17 cellular contexts compared by ENCODE assay signal in the genomic region with DNA sequence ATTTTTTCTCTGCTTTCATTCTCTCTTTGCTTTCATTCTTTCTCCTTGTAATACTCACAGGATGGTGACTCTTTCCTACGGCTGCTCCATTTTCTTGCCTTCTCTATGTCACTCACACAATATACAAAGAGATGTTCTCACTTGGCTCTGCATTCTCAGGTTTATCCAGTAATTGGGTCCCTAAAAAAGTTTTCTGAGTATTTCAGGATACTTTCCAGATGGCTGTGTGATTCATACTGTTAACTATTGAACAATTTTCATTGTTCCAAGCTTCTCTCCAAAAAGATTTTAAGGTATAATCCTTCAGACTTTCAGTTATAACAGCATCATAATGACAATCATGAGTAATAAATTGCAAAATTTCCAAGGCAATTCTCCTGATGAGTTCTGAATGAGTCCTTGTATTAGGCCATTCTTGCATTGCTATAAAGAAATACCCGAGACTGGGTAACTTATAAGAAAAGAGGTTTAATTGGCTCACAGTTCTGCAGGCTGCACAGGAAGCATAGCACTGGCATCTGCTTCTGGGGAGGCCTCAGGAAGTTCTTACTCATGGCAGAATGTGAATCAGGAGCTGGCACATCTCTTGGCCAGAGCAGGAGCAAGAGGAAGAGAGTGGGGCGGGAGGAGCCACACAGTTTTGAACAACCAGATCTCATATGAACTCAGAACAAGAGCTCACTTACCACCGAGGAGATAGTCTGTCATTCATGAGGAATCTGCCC.
DNase-seq lines count a peak whose midpoint lies in the region; ATAC-seq, FAIRE-seq and TF ChIP-seq lines count a peak whose summit lies in the region.
"Had no signal": no experiment of that assay in that cellular context is flagged by ENCODE, and none has a peak within 500 bp of the region (broad histone marks: within the 10 kb centered on the region; RNA-seq: fewer than 3 reads in every experiment).

No MANE protein-coding gene starts in this region.

- in situ Hi-C loops in transverse colon (cut with MboI; ENCODE audit: low pct_ligation_motif_present in 1 of 4, low pct_unique_long_range_greater_than_20kb in 1 of 4, low sequenced_read_pairs in 3 of 4) = no loop called here

- H3K27ac ChIP-seq in astrocyte (ENCODE audit: low read depth, low read length) = no peak overlapping the region
- H3K27ac ChIP-seq in body of pancreas = no peak overlapping the region
- H3K27ac ChIP-seq in transverse colon = no peak overlapping the region
- H3K27ac ChIP-seq: KMS-11, thoracic aorta, VCaP had no signal

- H3K36me3 ChIP-seq in astrocyte (ENCODE audit: insufficient read depth, low read length) (no peaks in the 10 kb centered on the region), body of pancreas (replicated peaks in 1 of 2; ENCODE audit: insufficient read depth in 1 of 2, low read depth in 2 of 2) (no peaks in the 10 kb centered on the region), transverse colon (no peaks in the 10 kb centered on the region)
- H3K36me3 ChIP-seq: thoracic aorta had no signal

- DNase-seq in HCEC 1CT (peak; percentile 75), astrocyte (ENCODE audit: low read depth) (peak; percentile 64), fibroblast of mammary gland (ENCODE audit: low read depth) (peak; percentile 71), occipital lobe (lab: John Stamatoyannopoulos, UW) (peak; percentile 54), body of pancreas (no peak), transverse colon (no peak), NCI-H345 treated with DMSO at 0.1 percent for 48 hours (lab: John Stamatoyannopoulos, UW; ENCODE audit: unreplicated experiment) (no peak)
- DNase-seq: activated CD4-positive, alpha-beta memory T cell treated with anti-CD3 and anti-CD28 coated beads for 36 hours; activated T-cell treated with anti-CD3 and anti-CD28 coated beads for 4 hours; NCI-H1105 treated with DMSO at 0.1 percent for 48 hours; SIG-M5 had no signal

- no peaks in the 10 kb centered on the region for H4K20me1 ChIP-seq in astrocyte (ENCODE audit: insufficient read depth, low read length)

- peaks cover 23% of the 10 kb centered on the region for H3K4me1 Mint-ChIP-seq in astrocyte (ENCODE audit: low read depth, unreplicated experiment)

- H3K9me3 Mint-ChIP-seq in astrocyte (ENCODE audit: unreplicated experiment) = peaks cover 2% of the 10 kb centered on the region
- H3K9me3 Mint-ChIP-seq: activated CD4-positive, alpha-beta memory T cell treated with anti-CD3 and anti-CD28 coated beads for 36 hours; T-helper 1 cell treated with Interleukin-12 subunit alpha and Interleukin-12 subunit beta and Interleukin-4 antibody, amounts not matched to agents 30 μg/mL and 1 μg/mL, for 36 hours had no signal

- H3K4me1 ChIP-seq in astrocyte (ENCODE audit: insufficient read depth, low read length) (no peaks in the 10 kb centered on the region), body of pancreas (peaks cover 6% of the 10 kb centered on the region), transverse colon (peaks cover 0 to 5% (median 0%) of the 10 kb centered on the region in 4 donors)

- H3K27me3 ChIP-seq in astrocyte (ENCODE audit: insufficient read depth, low read length) (no peaks in the 10 kb centered on the region), body of pancreas (no peaks in the 10 kb centered on the region), transverse colon (no peaks in the 10 kb centered on the region)

- H3K79me2 ChIP-seq in astrocyte (ENCODE audit: insufficient read depth, low read length) = no peaks in the 10 kb centered on the region

- no peak for TF ChIP-seq EP300 in transverse colon (IDR thresholded peaks at IDR 0.05; ENCODE audit: low read depth)

- no peak for FAIRE-seq in astrocyte (lab: Jason Lieb, UNC)
- FAIRE-seq: colon had no signal

- no peak overlapping the region for H3K27ac Mint-ChIP-seq in astrocyte (ENCODE audit: unreplicated experiment)
- H3K27ac Mint-ChIP-seq: activated CD4-positive, alpha-beta memory T cell treated with anti-CD3 and anti-CD28 coated beads for 36 hours; T-helper 1 cell treated with Interleukin-12 subunit alpha and Interleukin-12 subunit beta and Interleukin-4 antibody, amounts not matched to agents 30 μg/mL and 1 μg/mL, for 36 hours had no signal

- no peak overlapping the region for H3K4me3 ChIP-seq in astrocyte (ENCODE audit: insufficient read depth, low read depth, low read length)
- H3K4me3 ChIP-seq in fibroblast of mammary gland (ENCODE audit: control insufficient read depth, low read depth, low read length) = no peak overlapping the region
- no peak overlapping the region for H3K4me3 ChIP-seq in body of pancreas
- H3K4me3 ChIP-seq in transverse colon = no peak overlapping the region
- H3K4me3 ChIP-seq: thoracic aorta had no signal

- no peak overlapping the region for H3K4me2 ChIP-seq in astrocyte (ENCODE audit: low read length)
- H3K4me2 ChIP-seq: KMS-11 had no signal

- H3K36me3 Mint-ChIP-seq in astrocyte (ENCODE audit: low read depth, unreplicated experiment) = no peaks in the 10 kb centered on the region
- H3K36me3 Mint-ChIP-seq: activated CD4-positive, alpha-beta memory T cell treated with anti-CD3 and anti-CD28 coated beads for 36 hours had no signal

- ATAC-seq in body of pancreas (no peak), GM21423 (IDR thresholded peaks at IDR 0.05; ENCODE audit: unreplicated experiment) (no peak)

- no peak overlapping the region for H3K9ac ChIP-seq in astrocyte (ENCODE audit: low read length)
- H3K9ac ChIP-seq: KMS-11 had no signal

- 64 to 73% methylated on average over 4 of the region's 4 CpGs for WGBS in body of pancreas, 2 donors
- whole genome bisulfite sequencing in transverse colon (ENCODE audit: low coverage in 1 of 2), 2 donors = 56 to 77% methylated on average over 1 to 4 of the region's 4 CpGs

- no peaks in the 10 kb centered on the region for H3K27me3 Mint-ChIP-seq in astrocyte (ENCODE audit: low read depth, unreplicated experiment)

- H2AFZ ChIP-seq in astrocyte (ENCODE audit: low read depth, low read length) = no peak overlapping the region

- intact Hi-C loops in body of pancreas (cut with DNase I) (no loop called here), transverse colon (cut with DNase I; ENCODE audit: low total_unique reads) (no loop called here)

- H3K4me3 Mint-ChIP-seq in astrocyte (ENCODE audit: unreplicated experiment) = no peak overlapping the region
- H3K4me3 Mint-ChIP-seq: activated CD4-positive, alpha-beta memory T cell treated with anti-CD3 and anti-CD28 coated beads for 36 hours; T-helper 1 cell treated with Interleukin-12 subunit alpha and Interleukin-12 subunit beta and Interleukin-4 antibody, amounts not matched to agents 30 μg/mL and 1 μg/mL, for 36 hours had no signal

- H3K9me3 ChIP-seq in astrocyte (ENCODE audit: insufficient read depth, low read depth, low read length) (no peaks in the 10 kb centered on the region), body of pancreas (peaks cover 0 to 5% (median 0%) of the 10 kb centered on the region in 3 donors), transverse colon (no peaks in the 10 kb centered on the region)
- H3K9me3 ChIP-seq: thoracic aorta had no signal

- TF ChIP-seq CTCF in astrocyte (IDR thresholded peaks at IDR 0.05; ENCODE audit: insufficient read depth, low read depth, low read length) (no peak), fibroblast of mammary gland (conservative IDR thresholded peaks at IDR 0.05; ENCODE audit: control insufficient read depth, insufficient read depth, low read depth, low read length) (no peak), body of pancreas (IDR thresholded peaks at IDR 0.05) (no peak), transverse colon (IDR thresholded peaks at IDR 0.05) (no peak)

- TF ChIP-seq POLR2A in body of pancreas (IDR thresholded peaks at IDR 0.05) = no peak
- TF ChIP-seq POLR2A in transverse colon (IDR thresholded peaks at IDR 0.05) = no peak

Comparison
In these comparisons a context has a peak if more than half of its experiments do, and no peak if none do; other contexts are left out.
1. DNase-seq: peak in HCEC 1CT (single experiment), astrocyte (single experiment), fibroblast of mammary gland (single experiment) and occipital lobe (single experiment); none in body of pancreas (0 of 4), transverse colon (single experiment) and NCI-H345 treated with DMSO at 0.1 percent for 48 hours (single experiment).